26 cellular contexts compared by ENCODE assay signal in genomic region chr18:75128911-75129716, GRCh38.
DNase-seq lines count a peak whose midpoint lies in the region; ATAC-seq and TF ChIP-seq lines count a peak whose summit lies in the region.
"Had no signal": no experiment of that assay in that cellular context is flagged by ENCODE, and none has a peak within 500 bp of the region (broad histone marks: within the 10 kb centered on the region; RNA-seq: fewer than 3 reads in every experiment).

No MANE protein-coding gene starts in this region.

- H3K4me3 ChIP-seq in coronary artery (no peak overlapping the region), lower leg skin (ENCODE audit: low read depth, poor library complexity, severe bottlenecking) (no peak overlapping the region), suprapubic skin (no peak overlapping the region)
- H3K4me3 ChIP-seq: BLaER1, GM23338 had no signal

- peak; percentile 36 for DNase-seq in activated CD8-positive, alpha-beta memory T cell treated with anti-CD3 and anti-CD28 coated beads, Interleukin-2, amount 50 U/mL, for 48 hours
- DNase-seq in activated CD8-positive, alpha-beta memory T cell treated with anti-CD3 and anti-CD28 coated beads for 24 hours = no peak
- peak; percentile 69 for DNase-seq in coronary artery (ENCODE audit: low spot score)
- DNase-seq in lower leg skin (ENCODE audit: low spot score in 2 of 2) = peak; percentile 6 to 68
- DNase-seq in suprapubic skin (ENCODE audit: low spot score in 2 of 2) = peak; percentile 28 to 48
- DNase-seq in natural killer cell treated with Interleukin-12 subunit alpha and Interleukin-12 subunit beta and Interleukin-15 and Interleukin-18, amount 100 ng/mL, for 72 hours (ENCODE audit: low spot score) = no peak
- DNase-seq in activated naive CD8-positive, alpha-beta T cell treated with anti-CD3 and anti-CD28 coated beads for 36 hours = no peak
- DNase-seq: ACHN; CD4-positive, alpha-beta T cell; COR-L47; DMS153; HCEC 1CT; Karpas-422; MV-4-11; NCI-H1105 treated with DMSO at 0.1 percent for 48 hours; NCI-H1694; NCI-H2081; NCI-H2171; NCI-H345; NCI-H526; OCI-M1; Right ventricle myocardium superior had no signal

- no peaks in the 10 kb centered on the region for H3K36me3 ChIP-seq in suprapubic skin
- H3K36me3 ChIP-seq: BLaER1 had no signal

- H3K27ac Mint-ChIP-seq in natural killer cell treated with Interleukin-12 subunit alpha and Interleukin-12 subunit beta and Interleukin-15 and Interleukin-18, amount 100 ng/mL, for 72 hours = no peak overlapping the region
- no peak overlapping the region for H3K27ac Mint-ChIP-seq in activated naive CD8-positive, alpha-beta T cell treated with anti-CD3 and anti-CD28 coated beads for 36 hours
- H3K27ac Mint-ChIP-seq: CD4-positive, alpha-beta T cell; GM23338 had no signal

- no peak for TF ChIP-seq EP300 in suprapubic skin (IDR thresholded peaks at IDR 0.05)

- no peaks in the 10 kb centered on the region for H3K9me3 ChIP-seq in suprapubic skin
- H3K9me3 ChIP-seq: BLaER1 had no signal

- no peaks in the 10 kb centered on the region for H3K9me3 Mint-ChIP-seq in natural killer cell treated with Interleukin-12 subunit alpha and Interleukin-12 subunit beta and Interleukin-15 and Interleukin-18, amount 100 ng/mL, for 72 hours
- no peaks in the 10 kb centered on the region for H3K9me3 Mint-ChIP-seq in activated naive CD8-positive, alpha-beta T cell treated with anti-CD3 and anti-CD28 coated beads for 36 hours
- H3K9me3 Mint-ChIP-seq: CD4-positive, alpha-beta T cell; GM23338 had no signal

- peaks cover 3 to 11% of the 10 kb centered on the region in 2 donors for H3K27me3 Mint-ChIP-seq in natural killer cell treated with Interleukin-12 subunit alpha and Interleukin-12 subunit beta and Interleukin-15 and Interleukin-18, amount 100 ng/mL, for 72 hours
- H3K27me3 Mint-ChIP-seq in activated naive CD8-positive, alpha-beta T cell treated with anti-CD3 and anti-CD28 coated beads for 36 hours = peaks cover 8% of the 10 kb centered on the region
- H3K27me3 Mint-ChIP-seq: CD4-positive, alpha-beta T cell had no signal

- WGBS in lower leg skin, 2 donors = 86 to 90% methylated on average over 17 of the region's 17 CpGs
- WGBS in suprapubic skin = 88% methylated on average over 8 of the region's 17 CpGs

- intact Hi-C loops in lower leg skin (cut with DNase I; ENCODE audit: low total_unique reads) = no loop called here

- no peak for TF ChIP-seq CTCF in coronary artery (IDR thresholded peaks at IDR 0.05)
- TF ChIP-seq CTCF in lower leg skin (IDR thresholded peaks at IDR 0.05) = no peak
- no peak for TF ChIP-seq CTCF in suprapubic skin (IDR thresholded peaks at IDR 0.05)

- H3K4me1 ChIP-seq in suprapubic skin = no peaks in the 10 kb centered on the region
- H3K4me1 ChIP-seq: BLaER1 had no signal

- H3K27me3 ChIP-seq in suprapubic skin = no peaks in the 10 kb centered on the region
- H3K27me3 ChIP-seq: BLaER1 had no signal

- no peak for ATAC-seq in natural killer cell treated with Interleukin-12 subunit alpha and Interleukin-12 subunit beta and Interleukin-15 and Interleukin-18, amount 100 ng/mL, for 72 hours
- no peak for ATAC-seq in HG02763 (IDR thresholded peaks at IDR 0.05; ENCODE audit: unreplicated experiment)
- ATAC-seq: GM23338 had no signal

- no peak overlapping the region for H3K27ac ChIP-seq in coronary artery
- H3K27ac ChIP-seq in suprapubic skin = no peak overlapping the region
- H3K27ac ChIP-seq: 22Rv1, BLaER1 had no signal

- H3K4me3 Mint-ChIP-seq in natural killer cell treated with Interleukin-12 subunit alpha and Interleukin-12 subunit beta and Interleukin-15 and Interleukin-18, amount 100 ng/mL, for 72 hours = no peak overlapping the region
- no peak overlapping the region for H3K4me3 Mint-ChIP-seq in activated naive CD8-positive, alpha-beta T cell treated with anti-CD3 and anti-CD28 coated beads for 36 hours
- H3K4me3 Mint-ChIP-seq: CD4-positive, alpha-beta T cell; GM23338 had no signal

- no peaks in the 10 kb centered on the region for H3K36me3 Mint-ChIP-seq in natural killer cell treated with Interleukin-12 subunit alpha and Interleukin-12 subunit beta and Interleukin-15 and Interleukin-18, amount 100 ng/mL, for 72 hours
- no peaks in the 10 kb centered on the region for H3K36me3 Mint-ChIP-seq in activated naive CD8-positive, alpha-beta T cell treated with anti-CD3 and anti-CD28 coated beads for 36 hours

- TF ChIP-seq POLR2A in lower leg skin (IDR thresholded peaks at IDR 0.05) (no peak), suprapubic skin (IDR thresholded peaks at IDR 0.05) (no peak)

- H3K4me1 Mint-ChIP-seq in natural killer cell treated with Interleukin-12 subunit alpha and Interleukin-12 subunit beta and Interleukin-15 and Interleukin-18, amount 100 ng/mL, for 72 hours (ENCODE audit: low read depth in 2 of 2) = peaks cover 12 to 16% of the 10 kb centered on the region in 2 donors
- H3K4me1 Mint-ChIP-seq in activated naive CD8-positive, alpha-beta T cell treated with anti-CD3 and anti-CD28 coated beads for 36 hours = no peaks in the 10 kb centered on the region
- H3K4me1 Mint-ChIP-seq: GM23338 had no signal

Comparison
In these comparisons a context has a peak if more than half of its experiments do, and no peak if none do; other contexts are left out.
1. DNase-seq: peak in activated CD8-positive, alpha-beta memory T cell treated with anti-CD3 and anti-CD28 coated beads, Interleukin-2, amount 50 U/mL, for 48 hours (single experiment), coronary artery (single experiment), lower leg skin (2 of 2) and suprapubic skin (2 of 2); none in activated CD8-positive, alpha-beta memory T cell treated with anti-CD3 and anti-CD28 coated beads for 24 hours (single experiment), natural killer cell treated with Interleukin-12 subunit alpha and Interleukin-12 subunit beta and Interleukin-15 and Interleukin-18, amount 100 ng/mL, for 72 hours (single experiment) and activated naive CD8-positive, alpha-beta T cell treated with anti-CD3 and anti-CD28 coated beads for 36 hours (single experiment).